Comparison of ENCODE assay signal across 28 cellular contexts in genomic region chr3:94024385-94024784, GRCh38. TPM values are rescaled to one million over a fixed set of nuclear protein-coding genes. Genes with fewer than 3 reads are reported as not detected.
DNase-seq lines count a peak whose midpoint lies in the region; ATAC-seq and TF ChIP-seq lines count a peak whose summit lies in the region.
"Had no signal": no experiment of that assay in that cellular context is flagged by ENCODE, and none has a peak within 500 bp of the region (broad histone marks: within the 10 kb centered on the region; RNA-seq: fewer than 3 reads in every experiment).

No MANE protein-coding gene starts in this region.

- H3K9ac ChIP-seq in colonic mucosa (ENCODE audit: low read depth in 2 of 2, low read length in 2 of 2) = no peak overlapping the region

- H3K36me3 ChIP-seq in colonic mucosa = no peaks in the 10 kb centered on the region
- H3K36me3 ChIP-seq in muscle layer of duodenum (ENCODE audit: control insufficient read depth in 1 of 2, insufficient read depth in 2 of 2, low read length in 2 of 2) = no peaks in the 10 kb centered on the region
- H3K36me3 ChIP-seq: spleen had no signal

- no peaks in the 10 kb centered on the region for H3K4me1 Mint-ChIP-seq in activated CD4-positive, alpha-beta T cell treated with anti-CD3 and anti-CD28 coated beads, Interleukin-2, amount 10 ng/mL, durations not matched to agents 24 days and 14 days
- no peaks in the 10 kb centered on the region for H3K4me1 Mint-ChIP-seq in stimulated activated memory B cell treated with anti-CD40 and anti-IgM and Interleukin-4, amounts not matched to agents 10 μg/mL and 1 μg/mL and 100 μg/mL, for 72 hours
- H3K4me1 Mint-ChIP-seq: brain, T-cell had no signal

- no peaks in the 10 kb centered on the region for H3K27me3 ChIP-seq in right cardiac atrium (ENCODE audit: control insufficient read depth, insufficient read depth)
- no peaks in the 10 kb centered on the region for H3K27me3 ChIP-seq in colonic mucosa
- no peaks in the 10 kb centered on the region for H3K27me3 ChIP-seq in muscle layer of duodenum (ENCODE audit: low read depth, low read length)
- H3K27me3 ChIP-seq: spleen had no signal

- H3K9me3 Mint-ChIP-seq in activated CD4-positive, alpha-beta T cell treated with anti-CD3 and anti-CD28 coated beads, Interleukin-2, amount 10 ng/mL, durations not matched to agents 24 days and 14 days = no peaks in the 10 kb centered on the region
- no peaks in the 10 kb centered on the region for H3K9me3 Mint-ChIP-seq in stimulated activated memory B cell treated with anti-CD40 and anti-IgM and Interleukin-4, amounts not matched to agents 10 μg/mL and 1 μg/mL and 100 μg/mL, for 72 hours
- H3K9me3 Mint-ChIP-seq: activated CD4-positive, alpha-beta memory T cell treated with anti-CD3 and anti-CD28 coated beads for 36 hours; activated naive CD4-positive, alpha-beta T cell treated with anti-CD3 and anti-CD28 coated beads for 36 hours; activated T-cell treated with anti-CD3 and anti-CD28 coated beads, Interleukin-2, amount 50 U/mL, for 24 hours; brain; natural killer cell treated with Interleukin-12 subunit alpha and Interleukin-12 subunit beta and Interleukin-15 and Interleukin-18, amount 100 ng/mL, for 72 hours; T-cell had no signal

- no peaks in the 10 kb centered on the region for H3K4me1 ChIP-seq in right cardiac atrium (ENCODE audit: control insufficient read depth, insufficient read depth, low read length)
- H3K4me1 ChIP-seq in colonic mucosa = no peaks in the 10 kb centered on the region
- H3K4me1 ChIP-seq in muscle layer of duodenum (ENCODE audit: control insufficient read depth in 1 of 2, insufficient read depth in 2 of 2, low read length in 2 of 2) = no peaks in the 10 kb centered on the region
- H3K4me1 ChIP-seq: spleen had no signal

- no peaks in the 10 kb centered on the region for H3K36me3 Mint-ChIP-seq in activated CD4-positive, alpha-beta T cell treated with anti-CD3 and anti-CD28 coated beads, Interleukin-2, amount 10 ng/mL, durations not matched to agents 24 days and 14 days (ENCODE audit: low read depth)
- no peaks in the 10 kb centered on the region for H3K36me3 Mint-ChIP-seq in stimulated activated memory B cell treated with anti-CD40 and anti-IgM and Interleukin-4, amounts not matched to agents 10 μg/mL and 1 μg/mL and 100 μg/mL, for 72 hours
- H3K36me3 Mint-ChIP-seq: natural killer cell treated with Interleukin-12 subunit alpha and Interleukin-12 subunit beta and Interleukin-15 and Interleukin-18, amount 100 ng/mL, for 72 hours had no signal

- H3K27ac ChIP-seq in right cardiac atrium (ENCODE audit: low read length) = no peak overlapping the region
- peak overlapping the region; percentile 80 for H3K27ac ChIP-seq in colonic mucosa
- peak overlapping the region; percentile 58 for H3K27ac ChIP-seq in muscle layer of duodenum (ENCODE audit: low read length)
- H3K27ac ChIP-seq: C4-2B, spleen had no signal

- no peak for DNase-seq in right cardiac atrium
- DNase-seq in left cardiac atrium = no peak
- DNase-seq in colonic mucosa = peak; percentile 34
- no peak for DNase-seq in iPS-NIHi11 (ENCODE audit: low spot score)
- DNase-seq in activated CD4-positive, alpha-beta T cell treated with anti-CD3 and anti-CD28 coated beads, Interleukin-2, amount 10 ng/mL, durations not matched to agents 24 days and 14 days = no peak
- DNase-seq: activated CD4-positive, alpha-beta memory T cell treated with anti-CD3 and anti-CD28 coated beads for 36 hours; activated naive CD4-positive, alpha-beta T cell treated with anti-CD3 and anti-CD28 coated beads for 36 hours; activated T-cell treated with anti-CD3 and anti-CD28 coated beads, Interleukin-2, amount 50 U/mL, for 24 hours; DMS153; erythroblast; head of caudate nucleus; NCI-H1694 treated with DMSO at 0.1 percent for 48 hours; NCI-H345; NK-92 treated with Interleukin-12 subunit alpha and Interleukin-12 subunit beta, amount 100 ng/mL, for 24 hours; Right ventricle myocardium superior; spleen; T-cell had no signal

- intact Hi-C loops in right cardiac atrium (cut with DNase I) = no loop called here
- intact Hi-C loops in left cardiac atrium (cut with DNase I) = no loop called here
- intact Hi-C loops in colonic mucosa (cut with DNase I) = no loop called here
- intact Hi-C loops in activated CD4-positive, alpha-beta T cell treated with anti-CD3 and anti-CD28 coated beads, Interleukin-2, amount 10 ng/mL, durations not matched to agents 24 days and 14 days (cut with micrococcal nuclease) = no loop called here

- H3K4me3 Mint-ChIP-seq in activated CD4-positive, alpha-beta T cell treated with anti-CD3 and anti-CD28 coated beads, Interleukin-2, amount 10 ng/mL, durations not matched to agents 24 days and 14 days = no peak overlapping the region
- no peak overlapping the region for H3K4me3 Mint-ChIP-seq in stimulated activated memory B cell treated with anti-CD40 and anti-IgM and Interleukin-4, amounts not matched to agents 10 μg/mL and 1 μg/mL and 100 μg/mL, for 72 hours
- H3K4me3 Mint-ChIP-seq: activated CD4-positive, alpha-beta memory T cell treated with anti-CD3 and anti-CD28 coated beads for 36 hours; activated naive CD4-positive, alpha-beta T cell treated with anti-CD3 and anti-CD28 coated beads for 36 hours; activated T-cell treated with anti-CD3 and anti-CD28 coated beads, Interleukin-2, amount 50 U/mL, for 24 hours; brain; natural killer cell treated with Interleukin-12 subunit alpha and Interleukin-12 subunit beta and Interleukin-15 and Interleukin-18, amount 100 ng/mL, for 72 hours; T-cell had no signal

- no peak for TF ChIP-seq CTCF in colonic mucosa (IDR thresholded peaks at IDR 0.05)

- ATAC-seq in right cardiac atrium (peak; percentile 31 to 54), left cardiac atrium (no peak), GM19455 (IDR thresholded peaks at IDR 0.05; ENCODE audit: unreplicated experiment) (no peak)
- no peak for ATAC-seq in stimulated activated memory B cell treated with anti-CD40 and anti-IgM and Interleukin-4, amounts not matched to agents 10 μg/mL and 1 μg/mL and 100 μg/mL, for 72 hours
- ATAC-seq: natural killer cell treated with Interleukin-12 subunit alpha and Interleukin-12 subunit beta and Interleukin-15 and Interleukin-18, amount 100 ng/mL, for 72 hours; T-cell had no signal

- H3K4me3 ChIP-seq in right cardiac atrium (ENCODE audit: low read length) (no peak overlapping the region), colonic mucosa (no peak overlapping the region), muscle layer of duodenum (ENCODE audit: low read depth in 1 of 2, low read length in 2 of 2) (no peak overlapping the region)
- H3K4me3 ChIP-seq: spleen had no signal

- no peaks in the 10 kb centered on the region for H3K27me3 Mint-ChIP-seq in activated CD4-positive, alpha-beta T cell treated with anti-CD3 and anti-CD28 coated beads, Interleukin-2, amount 10 ng/mL, durations not matched to agents 24 days and 14 days
- H3K27me3 Mint-ChIP-seq in stimulated activated memory B cell treated with anti-CD40 and anti-IgM and Interleukin-4, amounts not matched to agents 10 μg/mL and 1 μg/mL and 100 μg/mL, for 72 hours = no peaks in the 10 kb centered on the region
- H3K27me3 Mint-ChIP-seq: activated CD4-positive, alpha-beta memory T cell treated with anti-CD3 and anti-CD28 coated beads for 36 hours; activated T-cell treated with anti-CD3 and anti-CD28 coated beads, Interleukin-2, amount 50 U/mL, for 24 hours; brain; natural killer cell treated with Interleukin-12 subunit alpha and Interleukin-12 subunit beta and Interleukin-15 and Interleukin-18, amount 100 ng/mL, for 72 hours; T-cell had no signal

- H3K9me3 ChIP-seq in right cardiac atrium (ENCODE audit: control insufficient read depth, low read length) (no peaks in the 10 kb centered on the region), colonic mucosa (no peaks in the 10 kb centered on the region), muscle layer of duodenum (ENCODE audit: control insufficient read depth in 1 of 2, low read length in 2 of 2) (no peaks in the 10 kb centered on the region)
- H3K9me3 ChIP-seq: spleen had no signal

- WGBS in right cardiac atrium = 71% methylated on average over 3 of the region's 3 CpGs

- no peak overlapping the region for H3K27ac Mint-ChIP-seq in activated CD4-positive, alpha-beta T cell treated with anti-CD3 and anti-CD28 coated beads, Interleukin-2, amount 10 ng/mL, durations not matched to agents 24 days and 14 days
- no peak overlapping the region for H3K27ac Mint-ChIP-seq in stimulated activated memory B cell treated with anti-CD40 and anti-IgM and Interleukin-4, amounts not matched to agents 10 μg/mL and 1 μg/mL and 100 μg/mL, for 72 hours
- H3K27ac Mint-ChIP-seq: activated CD4-positive, alpha-beta memory T cell treated with anti-CD3 and anti-CD28 coated beads for 36 hours; activated naive CD4-positive, alpha-beta T cell treated with anti-CD3 and anti-CD28 coated beads for 36 hours; activated T-cell treated with anti-CD3 and anti-CD28 coated beads, Interleukin-2, amount 50 U/mL, for 24 hours; brain; natural killer cell treated with Interleukin-12 subunit alpha and Interleukin-12 subunit beta and Interleukin-15 and Interleukin-18, amount 100 ng/mL, for 72 hours; T-cell had no signal

RNA-seq across cellular contexts. Expression of gene STX19, which starts 4.0 kb away (rescaled TPM):
- total RNA-seq in right cardiac atrium = under 1 TPM in 1 of 4 donors, not detected in 3; 0.28 TPM
- polyA plus RNA-seq in right cardiac atrium = not detected
- total RNA-seq in left cardiac atrium = not detected
- 10 to 100 TPM in 1 of 2 donors, 1 to 10 TPM in 1; 9.0 to 18.8 TPM for total RNA-seq in colonic mucosa
- total RNA-seq in activated CD4-positive, alpha-beta T cell treated with anti-CD3 and anti-CD28 coated beads, Interleukin-2, amount 10 ng/mL, durations not matched to agents 24 days and 14 days = not detected in 2 replicates
- total RNA-seq: A172; activated CD4-positive, alpha-beta memory T cell treated with anti-CD3 and anti-CD28 coated beads for 36 hours; activated naive CD4-positive, alpha-beta T cell treated with anti-CD3 and anti-CD28 coated beads for 36 hours; dermis microvascular lymphatic vessel endothelial cell; lung microvascular endothelial cell; natural killer cell treated with Interleukin-12 subunit alpha and Interleukin-12 subunit beta and Interleukin-15 and Interleukin-18, amount 100 ng/mL, for 72 hours; posterior vena cava; Right ventricle myocardium superior; T-cell; temporal lobe had no signal

RNA-seq across cellular contexts. Expression of gene DHFR2, which starts 38.3 kb away (rescaled TPM):
- total RNA-seq in right cardiac atrium (1 to 10 TPM; 3.5 to 5.7 (median 4.2) TPM), left cardiac atrium (1 to 10 TPM; 3.8 to 4.0 TPM), colonic mucosa (1 to 10 TPM; 4.6 to 5.4 TPM)
- 2.7 TPM for polyA plus RNA-seq in right cardiac atrium
- total RNA-seq in activated CD4-positive, alpha-beta T cell treated with anti-CD3 and anti-CD28 coated beads, Interleukin-2, amount 10 ng/mL, durations not matched to agents 24 days and 14 days = 10.0 and 11.3 TPM in 2 replicates

RNA-seq across cellular contexts. Expression of gene NSUN3, which starts 38.5 kb away (rescaled TPM):
- total RNA-seq in right cardiac atrium (1 to 10 TPM; 6.4 to 9.0 (median 7.4) TPM), left cardiac atrium (1 to 10 TPM; 6.6 to 9.8 TPM), colonic mucosa (10 to 100 TPM; 17.2 to 18.8 TPM)
- polyA plus RNA-seq in right cardiac atrium = 4.1 TPM
- 15.3 and 17.9 TPM in 2 replicates for total RNA-seq in activated CD4-positive, alpha-beta T cell treated with anti-CD3 and anti-CD28 coated beads, Interleukin-2, amount 10 ng/mL, durations not matched to agents 24 days and 14 days

RNA-seq across cellular contexts. Expression of gene ARL13B, which starts 44.4 kb away (rescaled TPM):
- total RNA-seq in right cardiac atrium = 10 to 100 TPM in 1 of 4 donors, 1 to 10 TPM in 3; 5.9 to 10.1 (median 7.6) TPM
- polyA plus RNA-seq in right cardiac atrium = 3.4 TPM
- total RNA-seq in left cardiac atrium = 1 to 10 TPM; 6.7 to 8.6 TPM
- 1 to 10 TPM; 4.4 to 4.7 TPM for total RNA-seq in colonic mucosa
- 12.2 and 16.6 TPM in 2 replicates for total RNA-seq in activated CD4-positive, alpha-beta T cell treated with anti-CD3 and anti-CD28 coated beads, Interleukin-2, amount 10 ng/mL, durations not matched to agents 24 days and 14 days

RNA-seq across cellular contexts. Expression of gene PROS1, which starts 50.7 kb away (rescaled TPM):
- total RNA-seq in right cardiac atrium (10 to 100 TPM; 56.9 to 89.7 (median 77.0) TPM), left cardiac atrium (10 to 100 TPM; 41.1 to 56.0 TPM), colonic mucosa (10 to 100 TPM; 11.2 to 26.0 TPM)
- 48.3 TPM for polyA plus RNA-seq in right cardiac atrium
- 0.85 and 1.3 TPM in 2 replicates for total RNA-seq in activated CD4-positive, alpha-beta T cell treated with anti-CD3 and anti-CD28 coated beads, Interleukin-2, amount 10 ng/mL, durations not matched to agents 24 days and 14 days
- total RNA-seq: natural killer cell treated with Interleukin-12 subunit alpha and Interleukin-12 subunit beta and Interleukin-15 and Interleukin-18, amount 100 ng/mL, for 72 hours had no signal

Comparison
In these comparisons a context has a peak if more than half of its experiments do, and no peak if none do; other contexts are left out.
1. ATAC-seq: peak in right cardiac atrium (2 of 2); none in left cardiac atrium (0 of 2), stimulated activated memory B cell treated with anti-CD40 and anti-IgM and Interleukin-4, amounts not matched to agents 10 μg/mL and 1 μg/mL and 100 μg/mL, for 72 hours (single experiment) and GM19455 (single experiment).
2. RNA of gene STX19, which starts 4.0 kb away (total RNA-seq): 9.0 to 18.8 TPM in colonic mucosa; 0.28 TPM in right cardiac atrium, not detected in left cardiac atrium and not detected in activated CD4-positive, alpha-beta T cell treated with anti-CD3 and anti-CD28 coated beads, Interleukin-2, amount 10 ng/mL, durations not matched to agents 24 days and 14 days; every median in the first group is over 4 times any median in the second.